Comparison of ENCODE assay signal across 21 cellular contexts in the genomic region with DNA sequence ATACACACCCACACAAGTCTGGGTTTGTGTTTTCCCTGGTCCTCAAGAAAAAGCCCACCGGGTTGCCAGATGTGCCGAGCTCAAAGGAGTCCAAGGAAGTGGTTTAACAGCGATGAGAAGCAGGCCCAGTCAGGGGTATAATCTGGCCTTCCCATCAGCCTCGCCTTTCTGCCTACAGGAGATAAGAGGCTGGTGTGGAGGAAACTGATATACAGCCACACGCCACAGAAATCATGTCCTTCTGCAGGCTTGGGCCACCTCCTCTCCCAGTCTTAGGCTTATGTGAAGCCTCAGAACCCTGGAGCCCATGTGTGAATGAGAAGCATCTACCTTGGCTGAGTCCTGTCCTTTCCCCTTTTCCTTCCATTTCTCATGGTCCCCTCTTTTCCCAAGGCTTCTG.
"Had no signal": no experiment of that assay in that cellular context is flagged by ENCODE, and none has a peak within 500 bp of the region (broad histone marks: within the 10 kb centered on the region; RNA-seq: fewer than 3 reads in every experiment).

No MANE protein-coding gene starts in this region.

- DNase-seq: activated CD4-positive, alpha-beta T cell treated with anti-CD3 and anti-CD28 coated beads, Interleukin-2, amount 50 U/mL, for 1 hour; activated CD8-positive, alpha-beta memory T cell treated with anti-CD3 and anti-CD28 coated beads, Interleukin-2, amount 50 U/mL, for 4 hours; activated effector memory CD4-positive, alpha-beta T cell treated with Interleukin-2 at 50 U/mL for 16 hours; activated naive CD4-positive, alpha-beta T cell treated with anti-CD3 and anti-CD28 coated beads, Interleukin-2, amount 10 ng/mL, durations not matched to agents 7 days and 5 days; activated T-cell treated with anti-CD3 and anti-CD28 coated beads, Interleukin-2, amount 50 U/mL, for 48 hours; aorta; brain microvascular endothelial cell; central memory CD4-positive, alpha-beta T cell; endodermal cell; foreskin melanocyte; head of caudate nucleus; left lung; occipital lobe; posterior cingulate gyrus; spleen; stimulated activated naive B cell treated with anti-CD40 and anti-IgM and Interleukin-4, amounts not matched to agents 10 μg/mL and 1 μg/mL and 100 μg/mL, for 72 hours; upper lobe of right lung had no signal

- H3K4me3 ChIP-seq: left lung, spleen, thoracic aorta, upper lobe of right lung had no signal

- H3K27me3 ChIP-seq: brain microvascular endothelial cell, left lung, upper lobe of right lung had no signal

- H3K9me3 ChIP-seq: left lung, spleen, thoracic aorta, upper lobe of right lung had no signal

- ATAC-seq: activated CD4-positive, CD25-positive, alpha-beta regulatory T cell treated with anti-CD3 and anti-CD28 coated beads, Interleukin-2, amount 50 U/mL, for 24 hours; left lung; stimulated activated naive B cell treated with anti-CD40 and anti-IgM and Interleukin-4, amounts not matched to agents 10 μg/mL and 1 μg/mL and 100 μg/mL, for 72 hours; upper lobe of right lung had no signal

- H3K27ac Mint-ChIP-seq: activated naive CD4-positive, alpha-beta T cell treated with anti-CD3 and anti-CD28 coated beads, Interleukin-2, amount 10 ng/mL, durations not matched to agents 7 days and 5 days; endodermal cell; stimulated activated naive B cell treated with anti-CD40 and anti-IgM and Interleukin-4, amounts not matched to agents 10 μg/mL and 1 μg/mL and 100 μg/mL, for 72 hours; T-helper 2 cell treated with Interferon-gamma antibody and Interleukin-4, amounts not matched to agents 5 μg/mL and 100 μg/mL, for 36 hours had no signal

- H3K27ac ChIP-seq: brain microvascular endothelial cell, epithelial cell of prostate, left lung, spleen, thoracic aorta, upper lobe of right lung had no signal

- H3K36me3 Mint-ChIP-seq: activated naive CD4-positive, alpha-beta T cell treated with anti-CD3 and anti-CD28 coated beads, Interleukin-2, amount 10 ng/mL, durations not matched to agents 7 days and 5 days; stimulated activated naive B cell treated with anti-CD40 and anti-IgM and Interleukin-4, amounts not matched to agents 10 μg/mL and 1 μg/mL and 100 μg/mL, for 72 hours had no signal

- H3K9me3 Mint-ChIP-seq: activated naive CD4-positive, alpha-beta T cell treated with anti-CD3 and anti-CD28 coated beads, Interleukin-2, amount 10 ng/mL, durations not matched to agents 7 days and 5 days; endodermal cell; T-helper 2 cell treated with Interferon-gamma antibody and Interleukin-4, amounts not matched to agents 5 μg/mL and 100 μg/mL, for 36 hours had no signal

- H3K36me3 ChIP-seq: brain microvascular endothelial cell, left lung, spleen, thoracic aorta, upper lobe of right lung had no signal
